In genomic region chrX:69060631-69061408, GRCh38 we compare ENCODE assay signal across 1 cellular context.
TF ChIP-seq lines count a peak whose summit lies in the region.

No MANE protein-coding gene starts in this region.

TF ChIP-seq in HepG2, 621 proteins besides CTCF, POLR2A, EP300 and RAD21 (continued from another document):
- TF ChIP-seq ZBTB40 (IDR thresholded peaks at IDR 0.05) = no peak
- TF ChIP-seq ZBTB40 (CRISPR knock-in tag; IDR thresholded peaks at IDR 0.05) = no peak
- peak; percentile 53 for TF ChIP-seq SMC3 (IDR thresholded peaks at IDR 0.05; ENCODE audit: low read length)
- no peak for TF ChIP-seq ZNF329 (CRISPR knock-in tag; IDR thresholded peaks at IDR 0.05; ENCODE audit: low read depth)
- no peak for TF ChIP-seq ZNF773 (CRISPR knock-in tag; IDR thresholded peaks at IDR 0.05; ENCODE audit: borderline replicate concordance)
- TF ChIP-seq ZSCAN12 (CRISPR knock-in tag; IDR thresholded peaks at IDR 0.05) = no peak
- TF ChIP-seq ZNF687 (CRISPR knock-in tag; IDR thresholded peaks at IDR 0.05) = no peak
- TF ChIP-seq SP2 (CRISPR knock-in tag; IDR thresholded peaks at IDR 0.05) = no peak
- no peak for TF ChIP-seq SMARCC2 (IDR thresholded peaks at IDR 0.05)
- TF ChIP-seq ZNF570 (CRISPR knock-in tag; IDR thresholded peaks at IDR 0.05; ENCODE audit: borderline replicate concordance) = no peak
- TF ChIP-seq U2AF2 (IDR thresholded peaks at IDR 0.05; ENCODE audit: low read depth, low read length) = no peak
- TF ChIP-seq ZNF230 (CRISPR knock-in tag; IDR thresholded peaks at IDR 0.05) = no peak
- TF ChIP-seq ZNF770 (CRISPR knock-in tag; IDR thresholded peaks at IDR 0.05) = no peak
- TF ChIP-seq KAT2B (IDR thresholded peaks at IDR 0.05; ENCODE audit: borderline replicate concordance, low read depth, low read length) = no peak
